Comparison of ENCODE assay signal across 7 cellular contexts in genomic region chr11:57647960-57648776, GRCh38. TPM values are rescaled to one million over a fixed set of nuclear protein-coding genes. Genes with fewer than 3 reads are reported as not detected.
DNase-seq lines count a peak whose midpoint lies in the region; ATAC-seq and TF ChIP-seq lines count a peak whose summit lies in the region.

No MANE protein-coding gene starts in this region.

- no peaks in the 10 kb centered on the region for H3K36me3 ChIP-seq in OCI-LY3 (replicated peaks; ENCODE audit: low read depth, low read length)
- no peaks in the 10 kb centered on the region for H3K36me3 ChIP-seq in ovary

- peak overlapping the region; percentile 82 for H3K4me3 ChIP-seq in OCI-LY3 (ENCODE audit: low read length)
- peak overlapping the region; percentile 47 for H3K4me3 ChIP-seq in ovary

- H3K4me2 ChIP-seq in OCI-LY3 (ENCODE audit: low read length): peak overlapping the region; percentile 100

- TF ChIP-seq EP300 in ovary (IDR thresholded peaks at IDR 0.05): no peak

- no peak overlapping the region for H2AFZ ChIP-seq in OCI-LY3 (ENCODE audit: low read depth, low read length)

- peaks cover 34% of the 10 kb centered on the region for H3K4me1 ChIP-seq in OCI-LY3 (ENCODE audit: low read length)
- peaks cover 27% of the 10 kb centered on the region for H3K4me1 ChIP-seq in ovary (ENCODE audit: insufficient read depth)

- peak; percentile 28 for DNase-seq in GM13977 (ENCODE audit: low spot score)
- DNase-seq in ecto neural progenitor cell (ENCODE audit: low spot score): peak; percentile 57
- DNase-seq in ovary: peak in 3 of 5 donors; percentile 37 to 44 (median 43)
- DNase-seq in COLO829 (ENCODE audit: low spot score): no peak

- H3K9me3 ChIP-seq in OCI-LY3 (ENCODE audit: insufficient read depth, low read length) (no peaks in the 10 kb centered on the region), ovary (no peaks in the 10 kb centered on the region)

- H4K20me1 ChIP-seq in OCI-LY3 (ENCODE audit: insufficient read depth, low read length): no peaks in the 10 kb centered on the region

- H3K9ac ChIP-seq in OCI-LY3 (ENCODE audit: low read length): no peak overlapping the region

- in situ Hi-C loops in GM13977 (cut with MboI; ENCODE audit: low pct_unique_long_range_greater_than_20kb, low sequenced_read_pairs, unreplicated experiment): loop anchor here (25.0 kb wide), 1 partner anchor 286 kb away; no protein-coding TSS in a partner anchor

- TF ChIP-seq CTCF in GM13977 (IDR thresholded peaks at IDR 0.05; ENCODE audit: extremely low read depth, insufficient read depth, missing control alignments): no peak
- TF ChIP-seq CTCF in OCI-LY3 (IDR thresholded peaks at IDR 0.05; ENCODE audit: low read depth, low read length): no peak
- no peak for TF ChIP-seq CTCF in ovary (IDR thresholded peaks at IDR 0.05)

- 3 to 7% (median 4%) methylated on average over 11 of the region's 11 CpGs for WGBS in ovary, 3 donors

- H3K27me3 ChIP-seq in OCI-LY3 (ENCODE audit: low read depth, low read length): peaks cover 32% of the 10 kb centered on the region
- no peaks in the 10 kb centered on the region for H3K27me3 ChIP-seq in ovary

- no peaks in the 10 kb centered on the region for H3K79me2 ChIP-seq in OCI-LY3 (ENCODE audit: low read length)

- ATAC-seq in GM21360 (IDR thresholded peaks at IDR 0.05; ENCODE audit: unreplicated experiment) (no peak), HG02840 (IDR thresholded peaks at IDR 0.05; ENCODE audit: low FRiP score, unreplicated experiment) (no peak)

- no peak for TF ChIP-seq POLR2A in ovary (IDR thresholded peaks at IDR 0.05)

- intact Hi-C loops in ovary (cut with DNase I): loop anchor here in 2 of 4 donors (10.0 kb wide), 2 partner anchors 193 to 323 kb away; partner anchors contain the start of gene TNKS1BP1 (in 1 of the 2)

- H3K27ac ChIP-seq in OCI-LY3 (ENCODE audit: low read length) (no peak overlapping the region), ovary (no peak overlapping the region)

RNA-seq across cellular contexts. Expression of gene YPEL4, which starts 1.5 kb away (rescaled TPM):
- 10 to 100 TPM in 1 of 7 donors, 1 to 10 TPM in 6; 2.1 to 12.9 (median 4.4) TPM for total RNA-seq in ovary
- 10 to 100 TPM in 1 of 2 donors, 1 to 10 TPM in 1; 7.1 to 15.3 TPM for polyA plus RNA-seq in ovary

RNA-seq across cellular contexts. Expression of gene CLP1, which starts 9.4 kb away (rescaled TPM):
- total RNA-seq in ovary: 10 to 100 TPM in 4 of 7 donors, 1 to 10 TPM in 3; 5.5 to 11.9 (median 11.1) TPM
- polyA plus RNA-seq in ovary: 10 to 100 TPM in 1 of 2 donors, 1 to 10 TPM in 1; 7.2 to 10.5 TPM

RNA-seq across cellular contexts. Expression of gene ZDHHC5, which starts 19.7 kb away (rescaled TPM):
- 10 to 100 TPM; 19.9 to 54.1 (median 39.9) TPM for total RNA-seq in ovary
- polyA plus RNA-seq in ovary: 10 to 100 TPM; 22.3 to 62.6 TPM

RNA-seq across cellular contexts. Expression of gene SERPING1, which starts 50.7 kb away (rescaled TPM):
- 100 to 1,000 TPM; 454 to 906 (median 709) TPM for total RNA-seq in ovary
- 1,000 to 10,000 TPM in 1 of 2 donors, 100 to 1,000 TPM in 1; 731 to 2,358 TPM for polyA plus RNA-seq in ovary
